ENCODE assay signal across 18 cellular contexts in the genomic region with DNA sequence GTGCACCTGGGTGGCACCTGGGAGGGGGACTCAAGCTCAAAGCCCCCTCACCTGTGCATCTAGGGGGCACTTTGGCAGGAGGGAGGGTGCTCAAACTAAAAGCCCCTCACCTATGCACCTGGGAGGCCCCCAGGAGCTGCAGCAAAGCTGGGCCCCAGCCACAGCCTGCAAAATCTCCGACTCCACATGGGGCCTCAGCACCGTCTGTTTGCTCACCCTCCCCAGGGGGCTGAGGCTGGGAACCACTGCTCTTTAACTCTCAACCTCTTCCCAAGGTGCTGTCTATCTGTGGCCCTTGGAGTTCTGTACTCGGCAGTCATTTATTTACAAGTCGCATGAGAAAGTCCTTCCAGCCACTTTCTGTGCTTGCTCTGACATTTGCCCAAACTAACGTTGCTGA.
DNase-seq lines count a peak whose midpoint lies in the region; ATAC-seq and TF ChIP-seq lines count a peak whose summit lies in the region.
"Had no signal": no experiment of that assay in that cellular context is flagged by ENCODE, and none has a peak within 500 bp of the region (broad histone marks: within the 10 kb centered on the region; RNA-seq: fewer than 3 reads in every experiment).

No MANE protein-coding gene starts in this region.

- no peak overlapping the region for H4K91ac ChIP-seq in H9 (ENCODE audit: insufficient read length, low read depth, low read length)

- no peak overlapping the region for H2BK20ac ChIP-seq in H9 (ENCODE audit: low read depth, low read length, poor library complexity, severe bottlenecking)

- H3K4me3 Mint-ChIP-seq in H9, result peak overlapping the region; percentile 29 to 35; a peak in 3 of 5 replicates
- no peak overlapping the region for H3K4me3 Mint-ChIP-seq in progenitor cell of endocrine pancreas (ENCODE audit: low read depth)
- H3K4me3 Mint-ChIP-seq: B cell; CD4-positive, alpha-beta T cell; HFFc6 had no signal

- H3K4me1 Mint-ChIP-seq in H9 (peaks cover 41 to 47% of the 10 kb centered on the region in 2 experiments), progenitor cell of endocrine pancreas (ENCODE audit: low read depth) (peaks cover 7% of the 10 kb centered on the region)
- H3K4me1 Mint-ChIP-seq: B cell had no signal

- H3K27ac ChIP-seq in H9 (ENCODE audit: insufficient read length, low read depth, low read length), result peak overlapping the region; percentile 34
- H3K27ac ChIP-seq in brain microvascular endothelial cell, result no peak overlapping the region
- H3K27ac ChIP-seq: HL-60 had no signal

- H3K4ac ChIP-seq in H9 (ENCODE audit: low read depth, low read length), result no peak overlapping the region

- H4K20me1 ChIP-seq in H9 (ENCODE audit: control insufficient read depth, insufficient read depth, insufficient read length), result no peaks in the 10 kb centered on the region

- H3K9me3 ChIP-seq in H9 (ENCODE audit: control insufficient read depth, low read depth, low read length), result no peaks in the 10 kb centered on the region

- no peak overlapping the region for H3K4me2 ChIP-seq in H9 (ENCODE audit: insufficient read depth, insufficient read length, low read length)

- H3K36me3 ChIP-seq in brain microvascular endothelial cell (replicated peaks), result no peaks in the 10 kb centered on the region

- H3K14ac ChIP-seq in H9 (ENCODE audit: insufficient read depth, low read length), result no peak overlapping the region

- H3K27ac Mint-ChIP-seq in H9 (peak overlapping the region; percentile 45 to 92 (median 86); a peak in 5 of 7 replicates), progenitor cell of endocrine pancreas (peak overlapping the region; percentile 25)
- H3K27ac Mint-ChIP-seq: B cell; CD4-positive, alpha-beta T cell; HFFc6 had no signal

- no peak overlapping the region for H2BK5ac ChIP-seq in H9 (ENCODE audit: insufficient read length, low read length)

- no peak overlapping the region for H2BK15ac ChIP-seq in H9 (ENCODE audit: low read depth, low read length)

- no peaks in the 10 kb centered on the region for H3K23me2 ChIP-seq in H9 (ENCODE audit: insufficient read length, low read depth, low read length, poor library complexity, severe bottlenecking)

- H4K5ac ChIP-seq in H9 (ENCODE audit: insufficient read length, low read depth, low read length), result no peak overlapping the region

- no peak overlapping the region for H3T11ph ChIP-seq in H9 (ENCODE audit: low read length)

- H3K36me3 Mint-ChIP-seq in H9 (ENCODE audit: insufficient read depth in 1 of 3, low read depth in 3 of 3) (peaks cover 0 to 10% (median 0%) of the 10 kb centered on the region in 3 experiments; a peak in 4 of 7 replicates), progenitor cell of endocrine pancreas (ENCODE audit: insufficient read depth) (no peaks in the 10 kb centered on the region)

- no peaks in the 10 kb centered on the region for H3K27me3 ChIP-seq in H9 (ENCODE audit: insufficient read depth, low read length)
- no peaks in the 10 kb centered on the region for H3K27me3 ChIP-seq in brain microvascular endothelial cell (replicated peaks)

- DNase-seq in NCI-H1436 (lab: John Stamatoyannopoulos, UW), result peak; percentile 6
- DNase-seq in NCI-H1436 treated with DMSO at 0.1 percent for 48 hours (lab: John Stamatoyannopoulos, UW), result no peak
- no peak for DNase-seq in H9
- peak; percentile 24 for DNase-seq in brain microvascular endothelial cell
- no peak for DNase-seq in progenitor cell of endocrine pancreas (ENCODE audit: low spot score, unreplicated experiment)
- no peak for DNase-seq in DMS 273 (lab: John Stamatoyannopoulos, UW; ENCODE audit: unreplicated experiment)
- DNase-seq: Calu3; CD4-positive, alpha-beta T cell; DMS79; HFFc6; NCI-H1694; NCI-H2081 treated with DMSO at 0.1 percent for 48 hours; NCI-H446; NCI-H748 treated with DMSO at 0.1 percent for 48 hours; SW 1271 had no signal

- H3K27me3 Mint-ChIP-seq in H9 (ENCODE audit: low read depth) (peaks cover 6% of the 10 kb centered on the region), progenitor cell of endocrine pancreas (peaks cover 16% of the 10 kb centered on the region)
- H3K27me3 Mint-ChIP-seq: B cell; CD4-positive, alpha-beta T cell had no signal

- no peak overlapping the region for H2BK120ac ChIP-seq in H9 (ENCODE audit: low read depth, low read length, poor library complexity, severe bottlenecking)

- TF ChIP-seq CTCF in H9 (conservative IDR thresholded peaks at IDR 0.05) (no peak), brain microvascular endothelial cell (IDR thresholded peaks at IDR 0.05; ENCODE audit: low read depth, low read length, missing control alignments) (no peak), progenitor cell of endocrine pancreas (IDR thresholded peaks at IDR 0.05; ENCODE audit: unreplicated experiment) (no peak)

- H3K9me3 Mint-ChIP-seq in H9, result no peaks in the 10 kb centered on the region
- no peaks in the 10 kb centered on the region for H3K9me3 Mint-ChIP-seq in progenitor cell of endocrine pancreas (ENCODE audit: low read depth)
- H3K9me3 Mint-ChIP-seq: CD4-positive, alpha-beta T cell had no signal

- no peak overlapping the region for H2AFZ ChIP-seq in H9 (ENCODE audit: low read length)

- H2AK5ac ChIP-seq in H9 (ENCODE audit: insufficient read length, low read length), result no peak overlapping the region

- H3K4me3 ChIP-seq in brain microvascular endothelial cell (ENCODE audit: low read depth, low read length), result no peak overlapping the region

- peaks cover 6% of the 10 kb centered on the region; the same call in 1 of the 2 replicates for H3K4me1 ChIP-seq in H9 (ENCODE audit: insufficient read depth, low read length)

- H3K79me1 ChIP-seq in H9 (ENCODE audit: insufficient read depth, low read depth, low read length, poor library complexity, severe bottlenecking), result no peaks in the 10 kb centered on the region

- H3K9ac ChIP-seq in H9 (ENCODE audit: extremely low read depth, insufficient read length, low read length), result no peak overlapping the region

- H4K8ac ChIP-seq in H9 (replicated peaks; ENCODE audit: insufficient read length, low read depth, low read length), result no peak overlapping the region

- no peak overlapping the region for H3K18ac ChIP-seq in H9 (ENCODE audit: insufficient read length, low read depth, low read length)

- H3K79me2 ChIP-seq in H9 (ENCODE audit: insufficient read depth, low read length), result no peaks in the 10 kb centered on the region

- in situ Hi-C loops in brain microvascular endothelial cell (cut with HindIII; ENCODE audit: low pct_ligation_motif_present, low sequenced_read_pairs), result no loop called here

- H3K23ac ChIP-seq in H9 (ENCODE audit: insufficient read length, low read depth, low read length), result no peak overlapping the region

- no peak overlapping the region for H2BK12ac ChIP-seq in H9 (ENCODE audit: insufficient read length, low read depth, low read length)

- no CpG with 5 or more reads among the region's 5 CpGs for WGBS in H9 (ENCODE audit: extremely low coverage, insufficient read length, low lambda C conversion rate)

- H3K56ac ChIP-seq in H9 (ENCODE audit: insufficient read length, low read depth, low read length), result no peak overlapping the region

- no peak for ATAC-seq in GM18858 (IDR thresholded peaks at IDR 0.05; ENCODE audit: unreplicated experiment)

Comparison
In these comparisons a context has a peak if more than half of its experiments do, and no peak if none do; other contexts are left out.
1. DNase-seq: peak in NCI-H1436 (single experiment) and brain microvascular endothelial cell (single experiment); none in NCI-H1436 treated with DMSO at 0.1 percent for 48 hours (single experiment), H9 (single experiment), progenitor cell of endocrine pancreas (single experiment) and DMS 273 (single experiment).